In genomic region chr10:5952731-5953385, GRCh38 we compare ENCODE assay signal across 2 cellular contexts.
TF ChIP-seq lines count a peak whose summit lies in the region.

No MANE protein-coding gene starts in this region.

TF ChIP-seq in GM23338, 12 proteins besides CTCF, POLR2A, EP300 and RAD21 (continued from another document):
- TF ChIP-seq ZNF462 (CRISPR knock-in tag; IDR thresholded peaks at IDR 0.05): no peak
- TF ChIP-seq ZNF331 (CRISPR knock-in tag; IDR thresholded peaks at IDR 0.05; ENCODE audit: low read depth): no peak
- TF ChIP-seq ZNF114 (CRISPR knock-in tag; IDR thresholded peaks at IDR 0.05): no peak
- no peak for TF ChIP-seq JUNB (IDR thresholded peaks at IDR 0.05; ENCODE audit: unreplicated experiment)
- no peak for TF ChIP-seq EZH2 (IDR thresholded peaks at IDR 0.05; ENCODE audit: low read depth, unreplicated experiment)
- TF ChIP-seq NANOG (IDR thresholded peaks at IDR 0.05; ENCODE audit: borderline replicate concordance): no peak
- no peak for TF ChIP-seq EZH2phosphoT487 (IDR thresholded peaks at IDR 0.05; ENCODE audit: unreplicated experiment)
- TF ChIP-seq REST (IDR thresholded peaks at IDR 0.05; ENCODE audit: unreplicated experiment): no peak
- no peak for TF ChIP-seq CREB1 (CRISPR knock-in tag; IDR thresholded peaks at IDR 0.05; ENCODE audit: low read depth)
- no peak for TF ChIP-seq STAT1 (IDR thresholded peaks at IDR 0.05; ENCODE audit: unreplicated experiment)
- TF ChIP-seq ETS1 (IDR thresholded peaks at IDR 0.05): no peak

TF ChIP-seq in H1, 55 proteins besides CTCF, POLR2A, EP300 and RAD21 (continued from another document):
- TF ChIP-seq ATF3 (IDR thresholded peaks at IDR 0.05; ENCODE audit: insufficient read depth, low read depth, low read length): no peak
- no peak for TF ChIP-seq KDM4A (IDR thresholded peaks at IDR 0.05; ENCODE audit: low read depth, low read length, severe bottlenecking)
- TF ChIP-seq BACH1 (IDR thresholded peaks at IDR 0.05; ENCODE audit: low read length): no peak
- no peak for TF ChIP-seq KDM5A (IDR thresholded peaks at IDR 0.05; ENCODE audit: low read length)
- no peak for TF ChIP-seq YY1 (IDR thresholded peaks at IDR 0.05; ENCODE audit: low read depth, low read length)
- TF ChIP-seq E2F6 (IDR thresholded peaks at IDR 0.05): no peak
- no peak for TF ChIP-seq TAF1 (IDR thresholded peaks at IDR 0.05; ENCODE audit: low read depth, low read length)
- TF ChIP-seq TCF12 (IDR thresholded peaks at IDR 0.05; ENCODE audit: low read depth, low read length): no peak
- no peak for TF ChIP-seq RNF2 (IDR thresholded peaks at IDR 0.05; ENCODE audit: borderline replicate concordance, low read depth, low read length, missing control alignments, poor library complexity, severe bottlenecking)
- no peak for TF ChIP-seq SIRT6 (IDR thresholded peaks at IDR 0.05; ENCODE audit: low read length)
- no peak for TF ChIP-seq TBP (IDR thresholded peaks at IDR 0.05; ENCODE audit: low read depth, low read length)
- TF ChIP-seq NRF1 (IDR thresholded peaks at IDR 0.05; ENCODE audit: low read depth, low read length): no peak
